ENCODE assay signal across 1 cellular context in the genomic region with DNA sequence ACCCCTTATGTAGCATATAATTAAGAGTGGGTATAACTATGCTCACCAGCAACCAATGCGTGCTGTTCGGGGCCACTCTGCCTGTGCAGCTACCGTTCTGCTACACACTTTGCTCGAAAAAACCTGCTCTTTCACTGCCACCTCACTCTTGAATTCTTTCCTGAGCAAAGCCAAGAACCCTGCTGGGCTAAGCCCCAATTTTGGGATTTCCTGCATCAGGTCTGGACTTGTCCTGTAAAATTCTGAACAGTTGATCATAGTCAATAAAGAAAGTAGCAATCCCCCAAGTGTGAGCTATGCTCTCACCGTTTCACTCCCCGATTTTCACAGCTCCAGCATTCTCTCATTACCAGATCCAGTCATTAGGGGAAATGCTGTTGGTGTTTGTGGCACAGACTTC.
TF ChIP-seq lines count a peak whose summit lies in the region.

No MANE protein-coding gene starts in this region.

TF ChIP-seq in GM23338, 12 proteins besides CTCF, POLR2A, EP300 and RAD21 (continued from another document):
- TF ChIP-seq, protein P1, sequence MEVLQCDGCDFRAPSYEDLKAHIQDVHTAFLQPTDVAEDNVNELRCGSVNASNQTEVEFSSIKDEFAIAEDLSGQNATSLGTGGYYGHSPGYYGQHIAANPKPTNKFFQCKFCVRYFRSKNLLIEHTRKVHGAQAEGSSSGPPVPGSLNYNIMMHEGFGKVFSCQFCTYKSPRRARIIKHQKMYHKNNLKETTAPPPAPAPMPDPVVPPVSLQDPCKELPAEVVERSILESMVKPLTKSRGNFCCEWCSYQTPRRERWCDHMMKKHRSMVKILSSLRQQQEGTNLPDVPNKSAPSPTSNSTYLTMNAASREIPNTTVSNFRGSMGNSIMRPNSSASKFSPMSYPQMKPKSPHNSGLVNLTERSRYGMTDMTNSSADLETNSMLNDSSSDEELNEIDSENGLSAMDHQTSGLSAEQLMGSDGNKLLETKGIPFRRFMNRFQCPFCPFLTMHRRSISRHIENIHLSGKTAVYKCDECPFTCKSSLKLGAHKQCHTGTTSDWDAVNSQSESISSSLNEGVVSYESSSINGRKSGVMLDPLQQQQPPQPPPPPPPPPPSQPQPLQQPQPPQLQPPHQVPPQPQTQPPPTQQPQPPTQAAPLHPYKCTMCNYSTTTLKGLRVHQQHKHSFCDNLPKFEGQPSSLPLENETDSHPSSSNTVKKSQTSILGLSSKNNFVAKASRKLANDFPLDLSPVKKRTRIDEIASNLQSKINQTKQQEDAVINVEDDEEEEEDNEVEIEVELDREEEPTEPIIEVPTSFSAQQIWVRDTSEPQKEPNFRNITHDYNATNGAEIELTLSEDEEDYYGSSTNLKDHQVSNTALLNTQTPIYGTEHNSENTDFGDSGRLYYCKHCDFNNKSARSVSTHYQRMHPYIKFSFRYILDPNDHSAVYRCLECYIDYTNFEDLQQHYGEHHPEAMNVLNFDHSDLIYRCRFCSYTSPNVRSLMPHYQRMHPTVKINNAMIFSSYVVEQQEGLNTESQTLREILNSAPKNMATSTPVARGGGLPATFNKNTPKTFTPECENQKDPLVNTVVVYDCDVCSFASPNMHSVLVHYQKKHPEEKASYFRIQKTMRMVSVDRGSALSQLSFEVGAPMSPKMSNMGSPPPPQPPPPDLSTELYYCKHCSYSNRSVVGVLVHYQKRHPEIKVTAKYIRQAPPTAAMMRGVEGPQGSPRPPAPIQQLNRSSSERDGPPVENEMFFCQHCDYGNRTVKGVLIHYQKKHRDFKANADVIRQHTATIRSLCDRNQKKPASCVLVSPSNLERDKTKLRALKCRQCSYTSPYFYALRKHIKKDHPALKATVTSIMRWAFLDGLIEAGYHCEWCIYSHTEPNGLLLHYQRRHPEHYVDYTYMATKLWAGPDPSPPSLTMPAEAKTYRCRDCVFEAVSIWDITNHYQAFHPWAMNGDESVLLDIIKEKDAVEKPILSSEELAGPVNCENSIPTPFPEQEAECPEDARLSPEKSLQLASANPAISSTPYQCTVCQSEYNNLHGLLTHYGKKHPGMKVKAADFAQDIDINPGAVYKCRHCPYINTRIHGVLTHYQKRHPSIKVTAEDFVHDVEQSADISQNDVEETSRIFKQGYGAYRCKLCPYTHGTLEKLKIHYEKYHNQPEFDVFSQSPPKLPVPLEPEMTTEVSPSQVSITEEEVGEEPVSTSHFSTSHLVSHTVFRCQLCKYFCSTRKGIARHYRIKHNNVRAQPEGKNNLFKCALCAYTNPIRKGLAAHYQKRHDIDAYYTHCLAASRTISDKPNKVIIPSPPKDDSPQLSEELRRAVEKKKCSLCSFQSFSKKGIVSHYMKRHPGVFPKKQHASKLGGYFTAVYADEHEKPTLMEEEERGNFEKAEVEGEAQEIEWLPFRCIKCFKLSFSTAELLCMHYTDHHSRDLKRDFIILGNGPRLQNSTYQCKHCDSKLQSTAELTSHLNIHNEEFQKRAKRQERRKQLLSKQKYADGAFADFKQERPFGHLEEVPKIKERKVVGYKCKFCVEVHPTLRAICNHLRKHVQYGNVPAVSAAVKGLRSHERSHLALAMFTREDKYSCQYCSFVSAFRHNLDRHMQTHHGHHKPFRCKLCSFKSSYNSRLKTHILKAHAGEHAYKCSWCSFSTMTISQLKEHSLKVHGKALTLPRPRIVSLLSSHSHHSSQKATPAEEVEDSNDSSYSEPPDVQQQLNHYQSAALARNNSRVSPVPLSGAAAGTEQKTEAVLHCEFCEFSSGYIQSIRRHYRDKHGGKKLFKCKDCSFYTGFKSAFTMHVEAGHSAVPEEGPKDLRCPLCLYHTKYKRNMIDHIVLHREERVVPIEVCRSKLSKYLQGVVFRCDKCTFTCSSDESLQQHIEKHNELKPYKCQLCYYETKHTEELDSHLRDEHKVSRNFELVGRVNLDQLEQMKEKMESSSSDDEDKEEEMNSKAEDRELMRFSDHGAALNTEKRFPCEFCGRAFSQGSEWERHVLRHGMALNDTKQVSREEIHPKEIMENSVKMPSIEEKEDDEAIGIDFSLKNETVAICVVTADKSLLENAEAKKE (CRISPR knock-in tag; IDR thresholded peaks at IDR 0.05): no peak
- TF ChIP-seq NANOG (IDR thresholded peaks at IDR 0.05; ENCODE audit: borderline replicate concordance): no peak
- no peak for TF ChIP-seq ZNF331 (CRISPR knock-in tag; IDR thresholded peaks at IDR 0.05; ENCODE audit: low read depth)
- no peak for TF ChIP-seq EZH2 (IDR thresholded peaks at IDR 0.05; ENCODE audit: low read depth, unreplicated experiment)
- TF ChIP-seq STAT1 (IDR thresholded peaks at IDR 0.05; ENCODE audit: unreplicated experiment): no peak
